Comparison of ENCODE assay signal across 8 cellular contexts in genomic region chr7:30471205-30471604, GRCh38. TPM values are rescaled to one million over a fixed set of nuclear protein-coding genes. Genes with fewer than 3 reads are reported as not detected.
DNase-seq lines count a peak whose midpoint lies in the region; ATAC-seq and TF ChIP-seq lines count a peak whose summit lies in the region.

No MANE protein-coding gene starts in this region.

- no peak overlapping the region for H3K27ac ChIP-seq in CD4-positive, alpha-beta T cell (ENCODE audit: low read depth, low read length)
- H3K27ac ChIP-seq in SK-N-SH (ENCODE audit: low read depth in 2 of 2, low read length in 1 of 2) (peak overlapping the region; percentile 81 to 98), left ventricle myocardium inferior (replicated peaks) (peak overlapping the region; percentile 98), dorsolateral prefrontal cortex (peak overlapping the region in 16 of 59 donors; percentile 13 to 85 (median 50))

- H3K4me1 Mint-ChIP-seq in CD4-positive, alpha-beta T cell (ENCODE audit: low read depth) = peaks cover 87% of the 10 kb centered on the region

- peak overlapping the region; percentile 65 for H3K27ac Mint-ChIP-seq in CD4-positive, alpha-beta T cell

- H3K4me3 Mint-ChIP-seq in CD4-positive, alpha-beta T cell = peak overlapping the region; percentile 16

- no peaks in the 10 kb centered on the region for H3K9me3 Mint-ChIP-seq in CD4-positive, alpha-beta T cell

- peak overlapping the region; percentile 39 for H3K4me2 ChIP-seq in SK-N-SH

- H3K79me2 ChIP-seq in SK-N-SH (ENCODE audit: insufficient read depth) = peaks cover 27% of the 10 kb centered on the region

- H3K9me2 ChIP-seq in SK-N-SH = no peaks in the 10 kb centered on the region

- no peak overlapping the region for H3K9ac ChIP-seq in SK-N-SH

- no peak; a peak in 1 of 4 replicates for TF ChIP-seq EP300 in SK-N-SH (IDR thresholded peaks at IDR 0.05; ENCODE audit: borderline replicate concordance in 1 of 2, low read depth in 1 of 2, low read length in 1 of 2)

- peaks cover 19% of the 10 kb centered on the region for H3K36me3 Mint-ChIP-seq in CD4-positive, alpha-beta T cell (ENCODE audit: low read depth)

- H3K36me3 ChIP-seq in SK-N-SH (replicated peaks in 1 of 2; ENCODE audit: control insufficient read depth in 1 of 2, insufficient read depth in 2 of 2, low read length in 1 of 2) = peaks cover 0 to 8% of the 10 kb centered on the region in 2 experiments
- no peaks in the 10 kb centered on the region for H3K36me3 ChIP-seq in left ventricle myocardium inferior

- no peaks in the 10 kb centered on the region for H4K20me1 ChIP-seq in SK-N-SH (ENCODE audit: insufficient read depth)

- H3K9me3 ChIP-seq in CD4-positive, alpha-beta T cell (ENCODE audit: control insufficient read depth, low read length) = no peaks in the 10 kb centered on the region
- H3K9me3 ChIP-seq in SK-N-SH (no peaks in the 10 kb centered on the region), left ventricle myocardium inferior (replicated peaks) (no peaks in the 10 kb centered on the region)

- no peak for TF ChIP-seq RAD21 in SK-N-SH (IDR thresholded peaks at IDR 0.05; ENCODE audit: low read length)

- no peak for TF ChIP-seq CTCF in CD4-positive, alpha-beta T cell (IDR thresholded peaks at IDR 0.05)
- TF ChIP-seq CTCF in SK-N-SH (IDR thresholded peaks at IDR 0.05) = no peak
- TF ChIP-seq CTCF in left ventricle myocardium inferior (IDR thresholded peaks at IDR 0.05; ENCODE audit: borderline replicate concordance) = no peak
- no peak for TF ChIP-seq CTCF in dorsolateral prefrontal cortex (IDR thresholded peaks at IDR 0.05 in 54 of 56, conservative IDR thresholded peaks at IDR 0.05 in 2 of 56; ENCODE audit: low read depth in 1 of 56, partially characterized antibody in 56 of 56)

- no peak overlapping the region for H2AFZ ChIP-seq in SK-N-SH (ENCODE audit: low read depth)

- 60% methylated on average over 1 of the region's 2 CpGs for WGBS in SK-N-SH (ENCODE audit: low lambda C conversion rate)

- no peaks in the 10 kb centered on the region for H3K27me3 Mint-ChIP-seq in CD4-positive, alpha-beta T cell

- DNase-seq in CD4-positive, alpha-beta T cell = no peak
- DNase-seq in SK-N-SH (no peak), left ventricle myocardium inferior (no peak), sciatic nerve (ENCODE audit: low spot score) (no peak), dorsolateral prefrontal cortex (no peak), activated gamma-delta T cell treated with Interleukin-2 at 50 U/mL for 16 hours (no peak)
- no peak for DNase-seq in stimulated activated CD4-positive, alpha-beta T cell treated with anti-CD3 and anti-CD28 coated beads, Interleukin-1b, Interleukin-23, amount 100 ng/mL, for 48 hours

- peak; percentile 6 for ATAC-seq in CD4-positive, alpha-beta T cell (ENCODE audit: poor library complexity)
- peak; percentile 10 for ATAC-seq in sciatic nerve
- no peak for ATAC-seq in GM19351 (IDR thresholded peaks at IDR 0.05; ENCODE audit: unreplicated experiment)

- CTCF ChIA-PET in CD4-positive, alpha-beta T cell (lab: Charles Lee) = no interaction called here
- CTCF ChIA-PET in SK-N-SH (lab: Yijun Ruan, JAX) = interaction anchor here (1.1 to 3.5 kb wide), 4 partner anchors 22 to 467 kb away, joined by 3 to 17 read pairs (median 4); no protein-coding TSS in a partner anchor

- H3K4me3 ChIP-seq in SK-N-SH (ENCODE audit: low read depth in 2 of 2, low read length in 1 of 2) (no peak overlapping the region), left ventricle myocardium inferior (peak overlapping the region; percentile 41), dorsolateral prefrontal cortex (no peak overlapping the region)

- H3K4me1 ChIP-seq in SK-N-SH (ENCODE audit: control insufficient read depth in 1 of 2, insufficient read depth in 2 of 2, low read depth in 1 of 2, low read length in 1 of 2) (peaks cover 14 to 71% of the 10 kb centered on the region in 2 experiments), left ventricle myocardium inferior (peaks cover 100% of the 10 kb centered on the region)

- H3K27me3 ChIP-seq in CD4-positive, alpha-beta T cell (ENCODE audit: control insufficient read depth, insufficient read depth, low read length) = no peaks in the 10 kb centered on the region
- H3K27me3 ChIP-seq in SK-N-SH (ENCODE audit: insufficient read depth) = no peaks in the 10 kb centered on the region
- no peaks in the 10 kb centered on the region for H3K27me3 ChIP-seq in left ventricle myocardium inferior (ENCODE audit: low read depth)
- H3K27me3 ChIP-seq in dorsolateral prefrontal cortex = no peaks in the 10 kb centered on the region

- H3F3A ChIP-seq in SK-N-SH (replicated peaks; ENCODE audit: insufficient read depth) = no peaks in the 10 kb centered on the region

- intact Hi-C loops in CD4-positive, alpha-beta T cell (cut with DNase I, micrococcal nuclease) = loop anchor here in 1 of 2 experiments (10.0 kb wide), 1 partner anchor 186 kb away; the partner anchor contains the start of gene ZNRF2
- intact Hi-C loops in left ventricle myocardium inferior (cut with micrococcal nuclease) = no loop called here
- intact Hi-C loops in sciatic nerve (cut with DNase I) = no loop called here
- intact Hi-C loops in dorsolateral prefrontal cortex (cut with DNase I) = no loop called here

- POLR2A ChIA-PET in CD4-positive, alpha-beta T cell (lab: Charles Lee) = interaction anchor here (0.9 kb wide), 1 partner anchor 187 kb away, joined by 4 read pairs; the partner anchor contains the start of gene ZNRF2
- POLR2A ChIA-PET in SK-N-SH (lab: Yijun Ruan, JAX) = interaction anchor here (0.6 to 2.1 kb wide), 2 partner anchors 11 to 187 kb away, joined by 3 to 8 read pairs; no protein-coding TSS in a partner anchor

TF ChIP-seq in SK-N-SH, 30 proteins besides CTCF, POLR2A, EP300 and RAD21:
- TF ChIP-seq MXI1 (IDR thresholded peaks at IDR 0.05; ENCODE audit: low read depth, low read length) (peak; percentile 7; the same call in 1 of the 2 replicates), TCF12 (IDR thresholded peaks at IDR 0.05) (no peak)
TF ChIP-seq in SK-N-SH: peak in this region for 1.

RNA-seq across cellular contexts. Expression of gene NOD1, which starts 7.4 kb away (rescaled TPM):
- total RNA-seq in CD4-positive, alpha-beta T cell = 10 to 100 TPM; 11.6 to 12.6 TPM
- polyA plus RNA-seq in SK-N-SH (2012; rRNA removed) = 5.5 and 5.6 TPM in 2 replicates
- polyA plus RNA-seq in SK-N-SH (2012; cell fraction: cytosol; rRNA removed) = 3.2 and 3.5 TPM in 2 replicates
- polyA plus RNA-seq in SK-N-SH (2012; cell fraction: nucleus; rRNA removed) = 15.0 and 18.3 TPM in 2 replicates
- total RNA-seq in left ventricle myocardium inferior (7.0 TPM), sciatic nerve (33.0 TPM), dorsolateral prefrontal cortex (10 to 100 TPM in 8 of 120 experiments, 1 to 10 TPM in 112; 2.5 to 12.4 (median 5.4) TPM)

RNA-seq across cellular contexts. Expression of gene GGCT, which starts 33.4 kb away (rescaled TPM):
- 1 to 10 TPM; 6.3 to 6.6 TPM for total RNA-seq in CD4-positive, alpha-beta T cell
- polyA plus RNA-seq in SK-N-SH (2012; rRNA removed) = 20.8 and 21.8 TPM in 2 replicates
- 30.8 and 39.4 TPM in 2 replicates for polyA plus RNA-seq in SK-N-SH (2012; cell fraction: cytosol; rRNA removed)
- polyA plus RNA-seq in SK-N-SH (2012; cell fraction: nucleus; rRNA removed) = 10.2 and 10.5 TPM in 2 replicates
- 18.9 TPM for total RNA-seq in left ventricle myocardium inferior
- total RNA-seq in sciatic nerve = 21.4 TPM
- 10 to 100 TPM; 14.1 to 56.5 (median 30.5) TPM for total RNA-seq in dorsolateral prefrontal cortex
